In genomic region chr6:53680489-53680888, GRCh38 we compare ENCODE assay signal across 22 cellular contexts. TPM values are rescaled to one million over a fixed set of nuclear protein-coding genes. Genes with fewer than 3 reads are reported as not detected.
DNase-seq lines count a peak whose midpoint lies in the region; ATAC-seq, FAIRE-seq and TF ChIP-seq lines count a peak whose summit lies in the region.
"Had no signal": no experiment of that assay in that cellular context is flagged by ENCODE, and none has a peak within 500 bp of the region (broad histone marks: within the 10 kb centered on the region; RNA-seq: fewer than 3 reads in every experiment).

No MANE protein-coding gene starts in this region.

- H3K27me3 ChIP-seq in HepG2 (ENCODE audit: control insufficient read depth in 1 of 2, insufficient read depth in 2 of 2, low read length in 2 of 2) (0 out of 5 replicates have a peak, but pooled peaks cover 0 to 4% of the 10 kb centered on the region in 2 experiments), subcutaneous abdominal adipose tissue (ENCODE audit: control insufficient read depth in 5 of 5, insufficient read depth in 4 of 5, low read length in 5 of 5) (no peaks in the 10 kb centered on the region)
- H3K27me3 ChIP-seq: BLaER1 treated with 17β-estradiol and CSF1 and Interleukin-3, amounts not matched to agents 10 nM and 100 nM had no signal

- H3K4me1 ChIP-seq in HepG2 (ENCODE audit: insufficient read depth, low read length) = no peaks in the 10 kb centered on the region
- peaks cover 0 to 13% (median 3%) of the 10 kb centered on the region in 5 donors for H3K4me1 ChIP-seq in subcutaneous abdominal adipose tissue (ENCODE audit: control insufficient read depth in 5 of 5, insufficient read depth in 5 of 5, low read length in 5 of 5)
- no peaks in the 10 kb centered on the region for H3K4me1 ChIP-seq in kidney (ENCODE audit: control insufficient read depth in 1 of 2, insufficient read depth in 1 of 2, low read depth in 1 of 2, low read length in 2 of 2)
- H3K4me1 ChIP-seq: A549; BLaER1 treated with 17β-estradiol and CSF1 and Interleukin-3, amounts not matched to agents 10 nM and 100 nM; Caco-2 had no signal

- H3K9ac ChIP-seq in HepG2 (ENCODE audit: insufficient read depth, low read depth, low read length) = no peak overlapping the region
- no peak overlapping the region for H3K9ac ChIP-seq in subcutaneous abdominal adipose tissue (ENCODE audit: low read length in 5 of 5)
- no peak overlapping the region for H3K9ac ChIP-seq in kidney (ENCODE audit: low read length in 2 of 2)
- H3K9ac ChIP-seq: BLaER1 treated with 17β-estradiol and CSF1 and Interleukin-3, amounts not matched to agents 10 nM and 100 nM had no signal

- ATAC-seq in HepG2 = no peak
- ATAC-seq: A549; CD8-positive, alpha-beta T cell had no signal

- no peak for TF ChIP-seq POLR2A in HepG2 (IDR thresholded peaks at IDR 0.05; ENCODE audit: insufficient read depth in 1 of 2, low read depth in 2 of 2, low read length in 2 of 2)

- H3K27ac ChIP-seq in HepG2 (ENCODE audit: extremely low read length, insufficient read depth, low read length) = no peak overlapping the region
- peak overlapping the region; percentile 13 for H3K27ac ChIP-seq in subcutaneous abdominal adipose tissue (ENCODE audit: low read depth, low read length)
- no peak overlapping the region for H3K27ac ChIP-seq in kidney (ENCODE audit: low read depth in 2 of 2, low read length in 2 of 2)
- H3K27ac ChIP-seq: 22Rv1; A549; BLaER1 treated with 17β-estradiol and CSF1 and Interleukin-3, amounts not matched to agents 10 nM and 100 nM; C4-2B had no signal

- no peak for TF ChIP-seq RAD21 in HepG2 (CRISPR knock-in tag; IDR thresholded peaks at IDR 0.05)

- TF ChIP-seq CTCF in HepG2 (CRISPR knock-in tag; IDR thresholded peaks at IDR 0.05) (no peak), kidney (IDR thresholded peaks at IDR 0.05; ENCODE audit: borderline replicate concordance, extremely low read depth, insufficient read depth) (no peak)

- H3K36me3 ChIP-seq in HepG2 (replicated peaks in 1 of 2; ENCODE audit: control insufficient read depth in 1 of 2, insufficient read depth in 2 of 2, low read length in 2 of 2) = no peaks in the 10 kb centered on the region
- no peaks in the 10 kb centered on the region for H3K36me3 ChIP-seq in subcutaneous abdominal adipose tissue (ENCODE audit: control insufficient read depth in 5 of 5, insufficient read depth in 5 of 5, low read length in 5 of 5)
- H3K36me3 ChIP-seq in kidney (ENCODE audit: control insufficient read depth in 1 of 2, insufficient read depth in 2 of 2, low read length in 2 of 2) = no peaks in the 10 kb centered on the region
- H3K36me3 ChIP-seq: BLaER1 treated with 17β-estradiol and CSF1 and Interleukin-3, amounts not matched to agents 10 nM and 100 nM had no signal

- no peaks in the 10 kb centered on the region for H3K79me2 ChIP-seq in HepG2 (ENCODE audit: insufficient read depth, low read length)

- POLR2A ChIA-PET in HepG2 (lab: Yijun Ruan, JAX) = interaction anchor here (1.0 kb wide), 1 partner anchor 114 kb away, joined by 3 read pairs; no protein-coding TSS in a partner anchor

- no TSS peak for BruUV-seq in HepG2 (replicated peaks; lab: Mats Ljungman, UMichigan)

- TF ChIP-seq EP300 in HepG2 (IDR thresholded peaks at IDR 0.05; ENCODE audit: low read depth in 2 of 2, low read length in 2 of 2) (no peak), HepG2 (CRISPR knock-in tag; IDR thresholded peaks at IDR 0.05; ENCODE audit: borderline replicate concordance) (no peak)

- H3K4me3 ChIP-seq in HepG2 (replicated peaks in 1 of 3; ENCODE audit: insufficient read depth in 1 of 3, low read depth in 2 of 3, low read length in 3 of 3) (no peak overlapping the region), subcutaneous abdominal adipose tissue (ENCODE audit: low read depth in 1 of 5, low read length in 5 of 5) (no peak overlapping the region), kidney (ENCODE audit: low read length in 2 of 2) (no peak overlapping the region)
- H3K4me3 ChIP-seq: A549; BLaER1 treated with 17β-estradiol and CSF1 and Interleukin-3, amounts not matched to agents 10 nM and 100 nM had no signal

- FAIRE-seq in HepG2 (lab: Jason Lieb, UNC) (no peak), kidney (lab: Jason Lieb, UNC) (no peak)
- FAIRE-seq: A549, D721Med, G401.6, GM12891, GM19239 had no signal

- H4K20me1 ChIP-seq in HepG2 (ENCODE audit: insufficient read depth, low read length) = no peaks in the 10 kb centered on the region
- H4K20me1 ChIP-seq: BLaER1 treated with 17β-estradiol and CSF1 and Interleukin-3, amounts not matched to agents 10 nM and 100 nM had no signal

- CTCF ChIA-PET in HepG2 (lab: Yijun Ruan, JAX; ENCODE audit: low intra/inter-chr PET ratio, low total read pairs) = no interaction called here

- DNase-seq in NCI-H82 (lab: John Stamatoyannopoulos, UW) (peak; percentile 26), NCI-H82 treated with DMSO at 0.1 percent for 48 hours (lab: John Stamatoyannopoulos, UW; ENCODE audit: unreplicated experiment) (no peak), HepG2 (ENCODE audit: low spot score) (no peak), kidney (no peak), amygdala (lab: John Stamatoyannopoulos, UW) (no peak)
- DNase-seq: AML-193; Caco-2; Calu3; CD4-positive, alpha-beta T cell; CD8-positive, alpha-beta T cell; DMS79 treated with DMSO at 0.1 percent for 48 hours; GF-D8 had no signal

- H2AFZ ChIP-seq in HepG2 (ENCODE audit: low read length) = no peak overlapping the region

- in situ Hi-C loops in HepG2 (cut with HindIII; ENCODE audit: extremely low pct_ligation_motif_present, low pct_unique_long_range_greater_than_20kb) = no loop called here

- intact Hi-C loops in HepG2 (cut with micrococcal nuclease; ENCODE audit: unreplicated experiment) (loop anchor here (5.0 kb wide), 1 partner anchor 37 kb away; no protein-coding TSS in a partner anchor), kidney (cut with DNase I) (no loop called here)

- no peaks in the 10 kb centered on the region for H3K9me3 ChIP-seq in HepG2 (ENCODE audit: low read length)
- H3K9me3 ChIP-seq in subcutaneous abdominal adipose tissue (ENCODE audit: control insufficient read depth in 5 of 5, low read length in 5 of 5) = no peaks in the 10 kb centered on the region
- no peaks in the 10 kb centered on the region for H3K9me3 ChIP-seq in kidney (ENCODE audit: control insufficient read depth in 1 of 2, low read length in 2 of 2)
- H3K9me3 ChIP-seq: A549; BLaER1 treated with 17β-estradiol and CSF1 and Interleukin-3, amounts not matched to agents 10 nM and 100 nM; Caco-2 had no signal

- no peak overlapping the region for H3K4me2 ChIP-seq in HepG2 (ENCODE audit: low read depth, low read length)
- H3K4me2 ChIP-seq: A549; BLaER1 treated with 17β-estradiol and CSF1 and Interleukin-3, amounts not matched to agents 10 nM and 100 nM had no signal

- 17% methylated on average over 2 of the region's 2 CpGs for WGBS in HepG2 (ENCODE audit: low lambda C conversion rate)

TF ChIP-seq in HepG2, 621 proteins besides CTCF, POLR2A, EP300 and RAD21:
- TF ChIP-seq CEBPB (IDR thresholded peaks at IDR 0.05; ENCODE audit: borderline replicate concordance, low read depth, low read length) (peak; percentile 59; the same call in 1 of the 2 replicates), BRF2 (CRISPR knock-in tag; IDR thresholded peaks at IDR 0.05) (no peak)

RNA-seq across cellular contexts. Expression of gene KLHL31, which starts 14.9 kb away (rescaled TPM):
- total RNA-seq in HepG2 (2016; rRNA removed; fragmentation: Illumina TruSeq; extraction: Trizol) (0.14 and 0.31 TPM in 2 replicates), kidney (0.25 TPM)
- total RNA-seq in HepG2 (2016; cell fraction: cytosol; rRNA removed; fragmentation: Illumina TruSeq; extraction: Trizol; ENCODE audit: low read depth) = 0.09 and 0.10 TPM in 2 replicates
- 0.16 and 0.39 TPM in 2 replicates for total RNA-seq in HepG2 (2016; cell fraction: insoluble cytoplasmic fraction; rRNA removed; fragmentation: Illumina TruSeq; extraction: Trizol)
- total RNA-seq in HepG2 (2016; cell fraction: membrane; rRNA removed; fragmentation: Illumina TruSeq; extraction: Trizol) = 0.12 and 0.21 TPM in 2 replicates
- 1.1 and 1.2 TPM in 2 replicates for total RNA-seq in HepG2 (2016; cell fraction: nucleus; rRNA removed; fragmentation: Illumina TruSeq; extraction: Trizol)
- polyA plus RNA-seq in HepG2 (2011; rRNA removed) (0.13 and 0.22 TPM in 2 replicates), kidney (ENCODE audit: insufficient read depth, low read depth, low replicate concordance) (0.22 TPM)
- polyA plus RNA-seq in HepG2 (2011; cell fraction: cytosol; rRNA removed) = 0.05 and 0.10 TPM in 2 replicates
- 1.2 and 1.5 TPM in 2 replicates for polyA plus RNA-seq in HepG2 (2011; cell fraction: nucleus; rRNA removed)
- 0.63 and 1.1 TPM in 2 replicates for polyA plus RNA-seq in HepG2 (2012)
- 0.03 TPM in 2 replicates for polyA plus RNA-seq in HepG2 (2016; cell fraction: cytosol; fragmentation: Illumina TruSeq; extraction: Trizol; ENCODE audit: low read depth)
- polyA plus RNA-seq in HepG2 (2016; cell fraction: insoluble cytoplasmic fraction; fragmentation: Illumina TruSeq; extraction: Trizol; ENCODE audit: low read depth) = 0.10 and 0.11 TPM in 2 replicates
- 0.09 and 0.15 TPM in 2 replicates for polyA plus RNA-seq in HepG2 (2016; cell fraction: membrane; fragmentation: Illumina TruSeq; extraction: Trizol; ENCODE audit: low read depth)
- 0.93 and 0.99 TPM in 2 replicates for polyA plus RNA-seq in HepG2 (2016; cell fraction: nucleus; fragmentation: Illumina TruSeq; extraction: Trizol; ENCODE audit: insufficient read depth, low read depth)
- polyA minus RNA-seq in HepG2 (2011; rRNA and poly(A)+ RNA removed; ENCODE audit: low replicate concordance) = 0.07 and 0.28 TPM in 2 replicates
- polyA minus RNA-seq in HepG2 (2011; cell fraction: cytosol; rRNA and poly(A)+ RNA removed) = 0.35 TPM in 1 of 2 replicates, not detected in the other
- polyA minus RNA-seq in HepG2 (2011; cell fraction: nucleus; rRNA and poly(A)+ RNA removed) = 0.99 and 1.5 TPM in 2 replicates
- total RNA-seq: A172 had no signal
